21 cellular contexts compared by ENCODE assay signal in genomic region chr19:48395499-48395898, GRCh38. TPM values are rescaled to one million over a fixed set of nuclear protein-coding genes. Genes with fewer than 3 reads are reported as not detected.
A peak's percentile ranks its signal among the peaks of the same experiment; 100 is the strongest.
DNase-seq lines count a peak whose midpoint lies in the region; ATAC-seq and TF ChIP-seq lines count a peak whose summit lies in the region.
"Had no signal": no experiment of that assay in that cellular context is flagged by ENCODE, and none has a peak within 500 bp of the region (broad histone marks: within the 10 kb centered on the region; RNA-seq: fewer than 3 reads in every experiment).

No MANE protein-coding gene starts in this region.

- H3K27me3 ChIP-seq in CD4-positive, alpha-beta T cell (ENCODE audit: control insufficient read depth, insufficient read depth, low read length) = peaks cover 34% of the 10 kb centered on the region
- H3K27me3 ChIP-seq in dorsolateral prefrontal cortex (peaks cover 0 to 57% (median 33%) of the 10 kb centered on the region in 45 donors), neural progenitor cell (peaks cover 69% of the 10 kb centered on the region), left ventricle myocardium inferior (ENCODE audit: low read depth) (peaks cover 64% of the 10 kb centered on the region), HAP-1 (ENCODE audit: low read depth) (peaks cover 16% of the 10 kb centered on the region)

- no peak overlapping the region for H3K4me3 ChIP-seq in NB4 (ENCODE audit: low read depth, low read length)
- peak overlapping the region in 33 of 59 donors; percentile 0 to 64 (median 52) for H3K4me3 ChIP-seq in dorsolateral prefrontal cortex
- H3K4me3 ChIP-seq in neural progenitor cell = no peak overlapping the region
- no peak overlapping the region for H3K4me3 ChIP-seq in left ventricle myocardium inferior
- no peak overlapping the region for H3K4me3 ChIP-seq in HAP-1
- H3K4me3 ChIP-seq: mucosa of descending colon, skin epidermis had no signal

- no peak overlapping the region for H3K27ac Mint-ChIP-seq in CD4-positive, alpha-beta T cell
- no peak overlapping the region for H3K27ac Mint-ChIP-seq in neural progenitor cell
- H3K27ac Mint-ChIP-seq: activated CD4-positive, alpha-beta memory T cell treated with anti-CD3 and anti-CD28 coated beads for 36 hours; activated naive CD8-positive, alpha-beta T cell treated with anti-CD3 and anti-CD28 coated beads for 36 hours; activated T-cell treated with anti-CD3 and anti-CD28 coated beads, Interleukin-2, amount 50 U/mL, for 72 hours had no signal

- peaks cover 58% of the 10 kb centered on the region for H3K4me1 Mint-ChIP-seq in CD4-positive, alpha-beta T cell (ENCODE audit: low read depth)
- peaks cover 62% of the 10 kb centered on the region for H3K4me1 Mint-ChIP-seq in neural progenitor cell

- H2AFZ ChIP-seq in neural progenitor cell (replicated peaks) = no peak overlapping the region

- ATAC-seq in CD4-positive, alpha-beta T cell (ENCODE audit: poor library complexity) = no peak
- ATAC-seq in left ventricle myocardium superior (no peak), GM21390 (IDR thresholded peaks at IDR 0.05; ENCODE audit: unreplicated experiment) (no peak)
- ATAC-seq: activated T-cell treated with anti-CD3 and anti-CD28 coated beads, Interleukin-2, amount 50 U/mL, for 72 hours; mucosa of descending colon had no signal

- in situ Hi-C loops in HAP-1 (cut with MboI; ENCODE audit: low sequenced_read_pairs) = no loop called here

- no peak for TF ChIP-seq CTCF in CD4-positive, alpha-beta T cell (IDR thresholded peaks at IDR 0.05)
- TF ChIP-seq CTCF in NB4 (IDR thresholded peaks at IDR 0.05; ENCODE audit: low read depth, low read length) (no peak), dorsolateral prefrontal cortex (IDR thresholded peaks at IDR 0.05 in 54 of 56, conservative IDR thresholded peaks at IDR 0.05 in 2 of 56; ENCODE audit: low read depth in 1 of 56, partially characterized antibody in 56 of 56) (no peak), neural progenitor cell (IDR thresholded peaks at IDR 0.05) (no peak), left ventricle myocardium inferior (IDR thresholded peaks at IDR 0.05; ENCODE audit: borderline replicate concordance) (no peak)

- H3K4me3 Mint-ChIP-seq in CD4-positive, alpha-beta T cell = peak overlapping the region; percentile 54
- peak overlapping the region; percentile 75 for H3K4me3 Mint-ChIP-seq in neural progenitor cell
- H3K4me3 Mint-ChIP-seq: activated CD4-positive, alpha-beta memory T cell treated with anti-CD3 and anti-CD28 coated beads for 36 hours; activated naive CD8-positive, alpha-beta T cell treated with anti-CD3 and anti-CD28 coated beads for 36 hours had no signal

- CTCF ChIA-PET in CD4-positive, alpha-beta T cell (lab: Charles Lee) = interaction anchor here (1.3 kb wide), 1 partner anchor 61 kb away, joined by 4 read pairs; no protein-coding TSS in a partner anchor

- no peaks in the 10 kb centered on the region for H3K9me3 Mint-ChIP-seq in CD4-positive, alpha-beta T cell
- H3K9me3 Mint-ChIP-seq in neural progenitor cell = peaks cover 2% of the 10 kb centered on the region

- POLR2A ChIA-PET in CD4-positive, alpha-beta T cell (lab: Charles Lee) = interaction anchor here (1.4 to 1.5 kb wide), 2 partner anchors 31 to 75 kb away, joined by 5 to 6 read pairs; partner anchors contain the start of genes SYNGR4 and TMEM143

- H3K36me3 Mint-ChIP-seq in CD4-positive, alpha-beta T cell (ENCODE audit: low read depth) = peaks cover 6% of the 10 kb centered on the region
- peaks cover 2% of the 10 kb centered on the region for H3K36me3 Mint-ChIP-seq in neural progenitor cell
- H3K36me3 Mint-ChIP-seq: activated CD4-positive, alpha-beta memory T cell treated with anti-CD3 and anti-CD28 coated beads for 36 hours; activated naive CD8-positive, alpha-beta T cell treated with anti-CD3 and anti-CD28 coated beads for 36 hours had no signal

- no peak overlapping the region for H3K4me2 ChIP-seq in neural progenitor cell

- H3K27me3 Mint-ChIP-seq in CD4-positive, alpha-beta T cell = peaks cover 39% of the 10 kb centered on the region
- H3K27me3 Mint-ChIP-seq in neural progenitor cell (ENCODE audit: insufficient read depth, low read depth) = peaks cover 43% of the 10 kb centered on the region

- H3K79me2 ChIP-seq in neural progenitor cell (ENCODE audit: low read depth) = peaks cover 8% of the 10 kb centered on the region

- H4K20me1 ChIP-seq in neural progenitor cell (ENCODE audit: low read depth) = no peaks in the 10 kb centered on the region

- H3K4me1 ChIP-seq in neural progenitor cell = peaks cover 29% of the 10 kb centered on the region
- H3K4me1 ChIP-seq in left ventricle myocardium inferior = peaks cover 39% of the 10 kb centered on the region
- H3K4me1 ChIP-seq in HAP-1 = peaks cover 26% of the 10 kb centered on the region

- intact Hi-C loops in CD4-positive, alpha-beta T cell (cut with DNase I, micrococcal nuclease) = loop anchor here in 1 of 2 experiments (5.0 kb wide), 1 partner anchor 33 kb away; the partner anchor contains the start of genes SYNGR4 and TMEM143
- intact Hi-C loops in dorsolateral prefrontal cortex (cut with DNase I) (no loop called here), left ventricle myocardium superior (cut with micrococcal nuclease) (no loop called here), left ventricle myocardium inferior (cut with micrococcal nuclease) (no loop called here)

- no peaks in the 10 kb centered on the region for H3K9me3 ChIP-seq in CD4-positive, alpha-beta T cell (ENCODE audit: control insufficient read depth, low read length)
- no peaks in the 10 kb centered on the region for H3K9me3 ChIP-seq in neural progenitor cell (ENCODE audit: low read depth)
- no peaks in the 10 kb centered on the region for H3K9me3 ChIP-seq in left ventricle myocardium inferior (replicated peaks)
- no peaks in the 10 kb centered on the region for H3K9me3 ChIP-seq in HAP-1
- H3K9me3 ChIP-seq: mucosa of descending colon had no signal

- H3K9ac ChIP-seq in neural progenitor cell = no peak overlapping the region

- no peak for TF ChIP-seq POLR2A in NB4 (IDR thresholded peaks at IDR 0.05; ENCODE audit: extremely low read depth, insufficient read length)

- H3K36me3 ChIP-seq in neural progenitor cell (no peaks in the 10 kb centered on the region), left ventricle myocardium inferior (no peaks in the 10 kb centered on the region), HAP-1 (replicated peaks) (0 out of 2 replicates have a peak, but pooled peaks cover 6% of the 10 kb centered on the region)

- H3K27ac ChIP-seq in CD4-positive, alpha-beta T cell (ENCODE audit: low read depth, low read length) = no peak overlapping the region
- peak overlapping the region in 2 of 59 donors; percentile 18 to 19 for H3K27ac ChIP-seq in dorsolateral prefrontal cortex
- no peak overlapping the region for H3K27ac ChIP-seq in neural progenitor cell
- no peak overlapping the region for H3K27ac ChIP-seq in left ventricle myocardium inferior (replicated peaks)
- H3K27ac ChIP-seq: skin epidermis had no signal

- no peak for DNase-seq in CD4-positive, alpha-beta T cell
- DNase-seq in NB4 (ENCODE audit: low read depth) = peak; percentile 50
- DNase-seq in dorsolateral prefrontal cortex = no peak
- no peak for DNase-seq in neural progenitor cell (ENCODE audit: low spot score)
- no peak for DNase-seq in left ventricle myocardium superior
- DNase-seq in left ventricle myocardium inferior = no peak
- no peak for DNase-seq in HAP-1 (ENCODE audit: low spot score in 2 of 2)
- DNase-seq: activated CD4-positive, alpha-beta memory T cell treated with anti-CD3 and anti-CD28 coated beads for 36 hours; activated naive CD8-positive, alpha-beta T cell treated with anti-CD3 and anti-CD28 coated beads for 36 hours; activated T-cell treated with anti-CD3 and anti-CD28 coated beads, Interleukin-2, amount 50 U/mL, for 72 hours; AML-193; dermis blood vessel endothelial cell; foreskin melanocyte; Karpas-422; mucosa of descending colon; NCI-H1417; stimulated activated CD4-positive, alpha-beta T cell treated with anti-CD3 and anti-CD28 coated beads, Interleukin-4, amount 100 ng/mL, for 1 hour had no signal

- peaks cover 35% of the 10 kb centered on the region for H3F3A ChIP-seq in neural progenitor cell (ENCODE audit: low read depth)

RNA-seq across cellular contexts. Expression of gene GRIN2D, which starts 2.0 kb away (rescaled TPM):
- under 1 TPM in 1 of 2 experiments, not detected in 1; 0.06 TPM for total RNA-seq in CD4-positive, alpha-beta T cell
- total RNA-seq in dorsolateral prefrontal cortex = 1 to 10 TPM; 1.6 to 8.5 (median 4.6) TPM
- total RNA-seq in neural progenitor cell (ENCODE audit: low replicate concordance) = 0.28 and 0.45 TPM in 2 replicates
- total RNA-seq in left ventricle myocardium superior = 0.17 TPM
- 0.30 TPM for total RNA-seq in left ventricle myocardium inferior

RNA-seq across cellular contexts. Expression of gene KDELR1, which starts 4.1 kb away (rescaled TPM):
- 10 to 100 TPM; 32.2 to 39.6 TPM for total RNA-seq in CD4-positive, alpha-beta T cell
- total RNA-seq in dorsolateral prefrontal cortex (10 to 100 TPM; 45.9 to 70.8 (median 57.3) TPM), neural progenitor cell (ENCODE audit: low replicate concordance) (106 and 161 TPM in 2 replicates), left ventricle myocardium superior (79.4 TPM), left ventricle myocardium inferior (68.4 TPM)

RNA-seq across cellular contexts. Expression of gene SYNGR4, which starts 31.3 kb away (rescaled TPM):
- total RNA-seq in CD4-positive, alpha-beta T cell = not detected
- 1 to 10 TPM in 5 of 120 experiments, under 1 TPM in 8, not detected in 107; 0.50 to 3.0 (median 0.83) TPM for total RNA-seq in dorsolateral prefrontal cortex
- not detected in 2 replicates for total RNA-seq in neural progenitor cell (ENCODE audit: low replicate concordance)
- not detected for total RNA-seq in left ventricle myocardium superior
- not detected for total RNA-seq in left ventricle myocardium inferior
- total RNA-seq: dermis blood vessel endothelial cell, epithelial cell of proximal tubule, subcutaneous adipose tissue had no signal

RNA-seq across cellular contexts. Expression of gene TMEM143, which starts 31.8 kb away (rescaled TPM):
- total RNA-seq in CD4-positive, alpha-beta T cell = 10 to 100 TPM in 1 of 2 experiments, 1 to 10 TPM in 1; 9.4 to 11.0 TPM
- total RNA-seq in dorsolateral prefrontal cortex = 10 to 100 TPM in 119 of 120 experiments, 1 to 10 TPM in 1; 9.2 to 32.0 (median 16.5) TPM
- total RNA-seq in neural progenitor cell (ENCODE audit: low replicate concordance) = 3.1 and 9.4 TPM in 2 replicates
- total RNA-seq in left ventricle myocardium superior = 110 TPM
- 108 TPM for total RNA-seq in left ventricle myocardium inferior

RNA-seq across cellular contexts. Expression of gene GRWD1, which starts 50.3 kb away (rescaled TPM):
- 10 to 100 TPM; 21.4 to 21.7 TPM for total RNA-seq in CD4-positive, alpha-beta T cell
- 10 to 100 TPM; 14.2 to 29.9 (median 20.2) TPM for total RNA-seq in dorsolateral prefrontal cortex
- 10.6 and 31.5 TPM in 2 replicates for total RNA-seq in neural progenitor cell (ENCODE audit: low replicate concordance)
- 15.7 TPM for total RNA-seq in left ventricle myocardium superior
- total RNA-seq in left ventricle myocardium inferior = 17.0 TPM

Comparison
In these comparisons a context has a peak if more than half of its experiments do, and no peak if none do; other contexts are left out.
1. H3K4me3 ChIP-seq: peak in dorsolateral prefrontal cortex (33 of 59); none in NB4 (single experiment), neural progenitor cell (single experiment), left ventricle myocardium inferior (single experiment) and HAP-1 (single experiment).